ENCODE assay signal across 15 cellular contexts in the genomic region with DNA sequence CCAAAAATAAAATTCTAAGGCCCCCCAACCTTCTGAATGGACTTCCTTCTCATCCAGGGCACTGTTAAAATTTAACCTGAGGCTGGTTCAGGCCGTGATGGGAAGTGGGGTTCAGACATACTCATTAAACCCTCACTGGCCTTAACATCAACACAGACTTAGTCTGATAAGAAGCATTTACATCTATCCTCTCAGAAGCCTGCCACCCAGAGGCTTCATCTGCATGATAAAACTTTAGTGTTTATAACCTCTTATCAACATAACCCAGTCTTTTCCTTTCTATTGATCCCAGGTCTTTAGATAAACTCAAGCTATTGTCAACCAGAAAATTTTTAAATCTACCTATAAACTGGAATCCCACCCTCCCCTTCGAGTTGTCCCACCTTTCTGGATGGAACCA. TPM values are rescaled to one million over a fixed set of nuclear protein-coding genes. Genes with fewer than 3 reads are reported as not detected.
DNase-seq lines count a peak whose midpoint lies in the region; ATAC-seq and TF ChIP-seq lines count a peak whose summit lies in the region.
"Had no signal": no experiment of that assay in that cellular context is flagged by ENCODE, and none has a peak within 500 bp of the region (broad histone marks: within the 10 kb centered on the region; RNA-seq: fewer than 3 reads in every experiment).

No MANE protein-coding gene starts in this region.

- H3K27me3 ChIP-seq in SU-DHL-6 (ENCODE audit: low read length) (no peaks in the 10 kb centered on the region), thyroid gland (no peaks in the 10 kb centered on the region), heart right ventricle (no peaks in the 10 kb centered on the region)
- H3K27me3 ChIP-seq: left lung had no signal

- no peak overlapping the region for H3K4me3 Mint-ChIP-seq in activated naive CD8-positive, alpha-beta T cell
- H3K4me3 Mint-ChIP-seq in activated naive CD8-positive, alpha-beta T cell treated with anti-CD3 and anti-CD28 coated beads for 36 hours: no peak overlapping the region

- no peak overlapping the region for H3K9ac ChIP-seq in SU-DHL-6 (ENCODE audit: low read length)

- no peaks in the 10 kb centered on the region for H3K9me2 ChIP-seq in SU-DHL-6 (replicated peaks; ENCODE audit: insufficient read depth, low read length)

- no peaks in the 10 kb centered on the region for H3K9me3 Mint-ChIP-seq in activated naive CD8-positive, alpha-beta T cell (ENCODE audit: low read depth)
- no peaks in the 10 kb centered on the region for H3K9me3 Mint-ChIP-seq in activated naive CD8-positive, alpha-beta T cell treated with anti-CD3 and anti-CD28 coated beads for 36 hours

- no peaks in the 10 kb centered on the region for H4K20me1 ChIP-seq in SU-DHL-6 (ENCODE audit: low read depth, low read length)

- DNase-seq in activated naive CD8-positive, alpha-beta T cell treated with anti-CD3 and anti-CD28 coated beads for 36 hours: no peak
- DNase-seq in epithelial cell of proximal tubule (ENCODE audit: low read depth) (no peak), thyroid gland (no peak), SK-N-DZ (ENCODE audit: low spot score) (no peak), heart right ventricle (no peak)
- DNase-seq in stimulated activated CD4-positive, alpha-beta T cell treated with anti-CD3 and anti-CD28 coated beads, Interleukin-2, amount 100 ng/mL, for 48 hours: no peak
- DNase-seq: activated effector memory CD4-positive, alpha-beta T cell treated with anti-CD3 and anti-CD28 coated beads, Interleukin-2, amount 50 U/mL, for 16 hours; H7; left lung; NCI-H1105 treated with DMSO at 0.1 percent for 48 hours; NK-92 treated with Interleukin-12 subunit alpha and Interleukin-12 subunit beta, amount 100 ng/mL, for 24 hours had no signal

- peak; percentile 11 for TF ChIP-seq CTCF in SU-DHL-6 (IDR thresholded peaks at IDR 0.05; ENCODE audit: insufficient read depth, low read length, poor library complexity, severe bottlenecking)
- TF ChIP-seq CTCF in epithelial cell of proximal tubule (conservative IDR thresholded peaks at IDR 0.05; ENCODE audit: low read depth, low read length): peak; percentile 17
- TF ChIP-seq CTCF in thyroid gland (IDR thresholded peaks at IDR 0.05): no peak
- TF ChIP-seq CTCF in heart right ventricle (IDR thresholded peaks at IDR 0.05): no peak

- H3K4me1 Mint-ChIP-seq in activated naive CD8-positive, alpha-beta T cell (ENCODE audit: low read depth): peaks cover 75% of the 10 kb centered on the region
- H3K4me1 Mint-ChIP-seq in activated naive CD8-positive, alpha-beta T cell treated with anti-CD3 and anti-CD28 coated beads for 36 hours: peaks cover 61% of the 10 kb centered on the region

- H3F3A ChIP-seq in SU-DHL-6 (ENCODE audit: insufficient read depth): peaks cover 11% of the 10 kb centered on the region

- WGBS in thyroid gland, 2 donors: 69 to 76% methylated on average over 2 of the region's 2 CpGs
- WGBS in heart right ventricle, 2 donors: 65 to 70% methylated on average over 2 of the region's 2 CpGs

- no peak for TF ChIP-seq POLR2A in thyroid gland (IDR thresholded peaks at IDR 0.05)

- H3K4me3 ChIP-seq in SU-DHL-6 (ENCODE audit: insufficient read depth, low read length, poor library complexity, severe bottlenecking) (no peak overlapping the region), epithelial cell of proximal tubule (ENCODE audit: low read depth, low read length) (no peak overlapping the region), thyroid gland (replicated peaks in 1 of 3) (no peak overlapping the region), heart right ventricle (no peak overlapping the region)
- H3K4me3 ChIP-seq: left lung, SK-N-MC, thoracic aorta had no signal

- peaks cover 4% of the 10 kb centered on the region for H3K36me3 Mint-ChIP-seq in activated naive CD8-positive, alpha-beta T cell
- peaks cover 13% of the 10 kb centered on the region for H3K36me3 Mint-ChIP-seq in activated naive CD8-positive, alpha-beta T cell treated with anti-CD3 and anti-CD28 coated beads for 36 hours

- H3K36me3 ChIP-seq in SU-DHL-6 (ENCODE audit: low read length) (no peaks in the 10 kb centered on the region), thyroid gland (no peaks in the 10 kb centered on the region), heart right ventricle (no peaks in the 10 kb centered on the region)
- H3K36me3 ChIP-seq: left lung, thoracic aorta had no signal

- H2AFZ ChIP-seq in SU-DHL-6 (ENCODE audit: low read depth, low read length, severe bottlenecking): no peak overlapping the region

- ATAC-seq in heart right ventricle: no peak

- H3K27ac ChIP-seq in SU-DHL-6 (ENCODE audit: low read depth, low read length): peak overlapping the region; percentile 23; the same call in 1 of the 2 replicates
- peak overlapping the region; percentile 59 to 80 (median 65) for H3K27ac ChIP-seq in thyroid gland
- H3K27ac ChIP-seq in heart right ventricle: no peak overlapping the region
- H3K27ac ChIP-seq: SK-N-MC, thoracic aorta had no signal

- H3K27ac Mint-ChIP-seq in activated naive CD8-positive, alpha-beta T cell: peak overlapping the region; percentile 36
- H3K27ac Mint-ChIP-seq in activated naive CD8-positive, alpha-beta T cell treated with anti-CD3 and anti-CD28 coated beads for 36 hours: no peak overlapping the region

- no peaks in the 10 kb centered on the region for H3K27me3 Mint-ChIP-seq in activated naive CD8-positive, alpha-beta T cell
- H3K27me3 Mint-ChIP-seq in activated naive CD8-positive, alpha-beta T cell treated with anti-CD3 and anti-CD28 coated beads for 36 hours: no peaks in the 10 kb centered on the region

- H3K9me3 ChIP-seq in SU-DHL-6 (ENCODE audit: insufficient read depth, low read length) (no peaks in the 10 kb centered on the region), thyroid gland (no peaks in the 10 kb centered on the region), heart right ventricle (no peaks in the 10 kb centered on the region)
- H3K9me3 ChIP-seq: left lung, thoracic aorta had no signal

- peaks cover 64 to 69% of the 10 kb centered on the region in 2 donors for H3K4me1 ChIP-seq in thyroid gland
- peaks cover 2 to 63% (median 44%) of the 10 kb centered on the region in 9 donors for H3K4me1 ChIP-seq in heart right ventricle

- intact Hi-C loops in thyroid gland (cut with DNase I): no loop called here
- intact Hi-C loops in heart right ventricle (cut with DNase I): no loop called here

- H3K4me2 ChIP-seq in SU-DHL-6 (ENCODE audit: low read depth, low read length, poor library complexity, severe bottlenecking): no peak overlapping the region

- peaks cover 83% of the 10 kb centered on the region for H3K79me2 ChIP-seq in SU-DHL-6 (ENCODE audit: insufficient read depth, low read length)

RNA-seq across cellular contexts. Expression of gene ITSN2, which starts 22.4 kb away (rescaled TPM):
- total RNA-seq in activated naive CD8-positive, alpha-beta T cell treated with anti-CD3 and anti-CD28 coated beads for 36 hours: 10 to 100 TPM; 46.2 to 46.9 TPM
- total RNA-seq in epithelial cell of proximal tubule (14.1 and 15.1 TPM in 2 replicates), thyroid gland (100 to 1,000 TPM; 107 to 198 (median 116) TPM), heart right ventricle (10 to 100 TPM; 32.1 to 49.8 (median 38.2) TPM)
- 6.0 and 6.5 TPM in 2 replicates for polyA plus RNA-seq in SK-N-DZ (2014; cell fraction: cytosol; rRNA removed)
- polyA plus RNA-seq in SK-N-DZ (2014; cell fraction: nucleus; rRNA removed): 13.6 and 18.2 TPM in 2 replicates
- polyA plus RNA-seq in heart right ventricle: 10 to 100 TPM; 16.8 to 42.1 TPM

Comparison
In these comparisons a context has a peak if more than half of its experiments do, and no peak if none do; other contexts are left out.
1. H3K27ac ChIP-seq: peak in SU-DHL-6 (single experiment) and thyroid gland (3 of 3); none in heart right ventricle (0 of 10).
2. CTCF ChIP-seq: peak in SU-DHL-6 (single experiment) and epithelial cell of proximal tubule (single experiment); none in thyroid gland (0 of 6) and heart right ventricle (0 of 9).